In genomic region chr1:239457491-239458488, GRCh38 we compare ENCODE assay signal across 11 cellular contexts.
DNase-seq lines count a peak whose midpoint lies in the region; ATAC-seq and TF ChIP-seq lines count a peak whose summit lies in the region.
"Had no signal": no experiment of that assay in that cellular context is flagged by ENCODE, and none has a peak within 500 bp of the region (broad histone marks: within the 10 kb centered on the region; RNA-seq: fewer than 3 reads in every experiment).

No MANE protein-coding gene starts in this region.

- POLR2A ChIA-PET in activated CD4-positive, alpha-beta T cell treated with anti-CD3 and anti-CD28 coated beads, Interleukin-2, amount 10 ng/mL, durations not matched to agents 7 days and 5 days (lab: Charles Lee): no interaction called here
- POLR2A ChIA-PET in HEK293T (lab: Yijun Ruan, JAX): no interaction called here

- H3K27me3 Mint-ChIP-seq in activated CD4-positive, alpha-beta T cell treated with anti-CD3 and anti-CD28 coated beads, Interleukin-2, amount 10 ng/mL, durations not matched to agents 7 days and 5 days: no peaks in the 10 kb centered on the region
- H3K27me3 Mint-ChIP-seq in immature natural killer cell (ENCODE audit: low read depth in 3 of 3): peaks cover 0 to 4% (median 0%) of the 10 kb centered on the region in 3 donors

- H3K4me1 Mint-ChIP-seq in activated CD4-positive, alpha-beta T cell treated with anti-CD3 and anti-CD28 coated beads, Interleukin-2, amount 10 ng/mL, durations not matched to agents 7 days and 5 days: peaks cover 11% of the 10 kb centered on the region
- H3K4me1 Mint-ChIP-seq in immature natural killer cell: peaks cover 17 to 20% of the 10 kb centered on the region in 2 donors
- H3K4me1 Mint-ChIP-seq: nephron had no signal

- ATAC-seq in GM21619 (IDR thresholded peaks at IDR 0.05; ENCODE audit: unreplicated experiment): peak; percentile 72
- ATAC-seq in HG03460 (IDR thresholded peaks at IDR 0.05; ENCODE audit: unreplicated experiment): peak; percentile 71

- H3K4me3 Mint-ChIP-seq in activated CD4-positive, alpha-beta T cell treated with anti-CD3 and anti-CD28 coated beads, Interleukin-2, amount 10 ng/mL, durations not matched to agents 7 days and 5 days: peak overlapping the region; percentile 42
- H3K4me3 Mint-ChIP-seq in immature natural killer cell: peak overlapping the region; percentile 29 to 78 (median 50)
- H3K4me3 Mint-ChIP-seq: nephron had no signal

- H3K27ac Mint-ChIP-seq in activated CD4-positive, alpha-beta T cell treated with anti-CD3 and anti-CD28 coated beads, Interleukin-2, amount 10 ng/mL, durations not matched to agents 7 days and 5 days: peak overlapping the region; percentile 51
- peak overlapping the region in 4 of 6 donors; percentile 14 to 67 (median 26) for H3K27ac Mint-ChIP-seq in immature natural killer cell
- H3K27ac Mint-ChIP-seq: nephron had no signal

- CTCF ChIA-PET in activated CD4-positive, alpha-beta T cell treated with anti-CD3 and anti-CD28 coated beads, Interleukin-2, amount 10 ng/mL, durations not matched to agents 7 days and 5 days (lab: Charles Lee): no interaction called here
- CTCF ChIA-PET in HEK293T (lab: Yijun Ruan, JAX): interaction anchor here (1.1 kb wide), 1 partner anchor 10 kb away, joined by 3 read pairs; no protein-coding TSS in a partner anchor

- peaks cover 1% of the 10 kb centered on the region for H3K36me3 Mint-ChIP-seq in activated CD4-positive, alpha-beta T cell treated with anti-CD3 and anti-CD28 coated beads, Interleukin-2, amount 10 ng/mL, durations not matched to agents 7 days and 5 days (ENCODE audit: low read depth)
- H3K36me3 Mint-ChIP-seq in immature natural killer cell: no peaks in the 10 kb centered on the region

- DNase-seq in activated CD4-positive, alpha-beta T cell treated with anti-CD3 and anti-CD28 coated beads, Interleukin-2, amount 10 ng/mL, durations not matched to agents 7 days and 5 days: no peak
- DNase-seq in activated CD4-positive, alpha-beta T cell treated with anti-CD3 and anti-CD28 coated beads for 4 hours: no peak
- no peak for DNase-seq in immature natural killer cell
- DNase-seq in HEK293T (ENCODE audit: extremely low spot score): no peak
- DNase-seq in H4 (ENCODE audit: low spot score): no peak
- no peak for DNase-seq in NCI-H524 (lab: John Stamatoyannopoulos, UW)
- DNase-seq: NCI-H1092; NK-92 treated with Interleukin-12 subunit alpha and Interleukin-12 subunit beta, amount 100 ng/mL, for 24 hours had no signal

- peaks cover 13% of the 10 kb centered on the region for H3K9me3 Mint-ChIP-seq in activated CD4-positive, alpha-beta T cell treated with anti-CD3 and anti-CD28 coated beads, Interleukin-2, amount 10 ng/mL, durations not matched to agents 7 days and 5 days
- peaks cover 0 to 4% (median 0%) of the 10 kb centered on the region in 6 donors for H3K9me3 Mint-ChIP-seq in immature natural killer cell

TF ChIP-seq in HEK293T, 16 proteins besides CTCF, POLR2A, EP300 and RAD21:
- TF ChIP-seq ZNF384 (IDR thresholded peaks at IDR 0.05): no peak
- TF ChIP-seq NFRKB (IDR thresholded peaks at IDR 0.05): no peak
- no peak for TF ChIP-seq FOXM1 (IDR thresholded peaks at IDR 0.05; ENCODE audit: borderline replicate concordance)
- no peak for TF ChIP-seq SP1 (IDR thresholded peaks at IDR 0.05)
